ENCODE assay signal across 14 cellular contexts in genomic region chr5:74408150-74409043, GRCh38.
A peak's percentile ranks its signal among the peaks of the same experiment; 100 is the strongest.
DNase-seq lines count a peak whose midpoint lies in the region; ATAC-seq and TF ChIP-seq lines count a peak whose summit lies in the region.
"Had no signal": no experiment of that assay in that cellular context is flagged by ENCODE, and none has a peak within 500 bp of the region (broad histone marks: within the 10 kb centered on the region; RNA-seq: fewer than 3 reads in every experiment).

No MANE protein-coding gene starts in this region.

- no peaks in the 10 kb centered on the region for H4K20me1 ChIP-seq in hepatocyte (ENCODE audit: insufficient read depth, poor library complexity, severe bottlenecking)

- no peaks in the 10 kb centered on the region for H3K36me3 ChIP-seq in hepatocyte (replicated peaks; ENCODE audit: insufficient read depth, low read depth)
- H3K36me3 ChIP-seq: thoracic aorta had no signal

- H3K9me2 ChIP-seq in hepatocyte (replicated peaks; ENCODE audit: insufficient read depth), result no peaks in the 10 kb centered on the region

- no peaks in the 10 kb centered on the region for H3K79me2 ChIP-seq in hepatocyte

- no peak for ATAC-seq in left ventricle myocardium superior

- no peak overlapping the region for H3K4me3 ChIP-seq in hepatocyte
- H3K4me3 ChIP-seq: thoracic aorta had no signal

- H3K9me3 Mint-ChIP-seq in type B pancreatic cell, result no peaks in the 10 kb centered on the region
- H3K9me3 Mint-ChIP-seq: HFFc6, memory B cell had no signal

- peak overlapping the region; percentile 68 for H3K27ac Mint-ChIP-seq in type B pancreatic cell
- H3K27ac Mint-ChIP-seq: HFFc6, memory B cell had no signal

- H3K27me3 Mint-ChIP-seq in type B pancreatic cell, result no peaks in the 10 kb centered on the region

- POLR2A ChIA-PET in RWPE1 (lab: Yijun Ruan, JAX; ENCODE audit: low non-redundant PET), result no interaction called here

- H3K4me1 ChIP-seq in hepatocyte (ENCODE audit: insufficient read depth), result peaks cover 27% of the 10 kb centered on the region

- H3K36me3 Mint-ChIP-seq in type B pancreatic cell, result no peaks in the 10 kb centered on the region
- H3K36me3 Mint-ChIP-seq: memory B cell had no signal

- WGBS in hepatocyte (ENCODE audit: low lambda C conversion rate, missing lambda C conversion rate), result 44% methylated on average over 7 of the region's 7 CpGs

- H3K4me1 Mint-ChIP-seq in type B pancreatic cell (ENCODE audit: unreplicated experiment), result peaks cover 30% of the 10 kb centered on the region

- no peaks in the 10 kb centered on the region for H3K27me3 ChIP-seq in hepatocyte

- TF ChIP-seq CTCF in RWPE1 (conservative IDR thresholded peaks at IDR 0.05; ENCODE audit: low read depth) (no peak), hepatocyte (IDR thresholded peaks at IDR 0.05; ENCODE audit: poor library complexity) (no peak), type B pancreatic cell (conservative IDR thresholded peaks at IDR 0.05) (no peak)

- H2AFZ ChIP-seq in hepatocyte, result no peak overlapping the region

- CTCF ChIA-PET in RWPE1 (lab: Yijun Ruan, JAX), result interaction anchor here (0.6 kb wide), 2 partner anchors 17 to 159 kb away, joined by 3 to 4 read pairs; no protein-coding TSS in a partner anchor

- no peaks in the 10 kb centered on the region for H3K9me3 ChIP-seq in hepatocyte (ENCODE audit: low read depth)
- H3K9me3 ChIP-seq: thoracic aorta had no signal

- no peak overlapping the region for H3K27ac ChIP-seq in RWPE1
- H3K27ac ChIP-seq in hepatocyte, result peak overlapping the region; percentile 47
- H3K27ac ChIP-seq: thoracic aorta had no signal

- intact Hi-C loops in left ventricle myocardium superior (cut with micrococcal nuclease), result no loop called here

- H3K4me2 ChIP-seq in hepatocyte, result peak overlapping the region; percentile 45

- peak overlapping the region; percentile 44 for H3K4me3 Mint-ChIP-seq in type B pancreatic cell
- H3K4me3 Mint-ChIP-seq: HFFc6, memory B cell had no signal

- DNase-seq in NOMO-1 treated with DMSO at 0.1 percent for 48 hours (lab: John Stamatoyannopoulos, UW; ENCODE audit: unreplicated experiment) (peak; percentile 1), NOMO-1 (lab: John Stamatoyannopoulos, UW; ENCODE audit: unreplicated experiment in 2 of 2) (no peak), RWPE1 (ENCODE audit: low spot score) (peak; percentile 66), hepatocyte (ENCODE audit: low spot score) (peak; percentile 25), type B pancreatic cell (ENCODE audit: extremely low spot score, unreplicated experiment) (no peak), left ventricle myocardium superior (no peak), EL (no peak), glomerular visceral epithelial cell (ENCODE audit: extremely low spot score) (no peak)
- DNase-seq: HFFc6, MV-4-11, occipital lobe, SW 1271 had no signal

Comparison
In these comparisons a context has a peak if more than half of its experiments do, and no peak if none do; other contexts are left out.
1. DNase-seq: peak in NOMO-1 treated with DMSO at 0.1 percent for 48 hours (single experiment), RWPE1 (single experiment) and hepatocyte (single experiment); none in NOMO-1 (0 of 2), type B pancreatic cell (single experiment), left ventricle myocardium superior (single experiment), EL (single experiment) and glomerular visceral epithelial cell (single experiment).